11 cellular contexts compared by ENCODE assay signal in genomic region chr16:10671729-10672128, GRCh38. TPM values are rescaled to one million over a fixed set of nuclear protein-coding genes. Genes with fewer than 3 reads are reported as not detected.
"Had no signal": no experiment of that assay in that cellular context is flagged by ENCODE, and none has a peak within 500 bp of the region (broad histone marks: within the 10 kb centered on the region; RNA-seq: fewer than 3 reads in every experiment).

No MANE protein-coding gene starts in this region.

- H3K27ac ChIP-seq: GM23248 had no signal

- H3K9me3 Mint-ChIP-seq: GM23338, H9, HFFc6 had no signal

- H3K4me1 ChIP-seq: HAP-1 had no signal

- H3K4me3 Mint-ChIP-seq: GM23338, H9, HFFc6 had no signal

- H3K27ac Mint-ChIP-seq: GM23338, H9, HFFc6 had no signal

- H3K4me3 ChIP-seq: GM23248, GM23338, HAP-1 had no signal

- H3K36me3 ChIP-seq: HAP-1 had no signal

- H3K9me3 ChIP-seq: HAP-1 had no signal

- ATAC-seq: GM23338, HCT116 had no signal

- DNase-seq: GM23248, GOT3, H7, H9, HCEC 1CT, HFFc6 had no signal

- H3K4me1 Mint-ChIP-seq: GM23338 had no signal

RNA-seq across cellular contexts. Expression of gene TEKT5, which starts 23.0 kb away (rescaled TPM):
- total RNA-seq: GM23248, H1, H4, HFFc6 had no signal
- polyA plus RNA-seq: GM23248, GM23338 had no signal
